Comparison of ENCODE assay signal across 12 cellular contexts in the genomic region with DNA sequence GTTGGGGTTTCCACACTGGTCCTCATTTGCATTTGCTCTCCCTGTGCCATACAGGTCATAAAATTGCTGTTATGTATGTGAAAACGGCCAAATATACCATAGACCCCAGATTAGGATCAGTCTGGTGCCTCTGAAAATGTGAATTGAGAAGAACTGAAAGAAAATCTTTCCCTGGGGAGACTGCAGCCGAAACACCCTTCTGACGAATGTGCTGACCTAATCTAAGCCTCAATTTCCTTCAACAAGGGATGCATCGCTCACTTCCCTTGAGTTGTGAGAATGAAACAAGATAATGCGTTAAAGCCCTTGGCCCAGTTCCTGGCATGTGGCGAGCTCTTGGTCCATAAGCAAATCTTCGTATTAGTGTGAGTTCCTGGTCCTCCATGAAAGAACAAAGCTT. TPM values are rescaled to one million over a fixed set of nuclear protein-coding genes. Genes with fewer than 3 reads are reported as not detected.
DNase-seq lines count a peak whose midpoint lies in the region; ATAC-seq and TF ChIP-seq lines count a peak whose summit lies in the region.
"Had no signal": no experiment of that assay in that cellular context is flagged by ENCODE, and none has a peak within 500 bp of the region (broad histone marks: within the 10 kb centered on the region; RNA-seq: fewer than 3 reads in every experiment).

No MANE protein-coding gene starts in this region.

- no peaks in the 10 kb centered on the region for H3K79me2 ChIP-seq in neural progenitor cell (ENCODE audit: low read depth)

- no peak for ATAC-seq in GM18867 (IDR thresholded peaks at IDR 0.05; ENCODE audit: unreplicated experiment)

- H3K27me3 Mint-ChIP-seq in HFFc6 (ENCODE audit: insufficient read depth) (peaks cover 2% of the 10 kb centered on the region; the same call in 1 of the 2 replicates), neural progenitor cell (ENCODE audit: insufficient read depth, low read depth) (no peaks in the 10 kb centered on the region)

- H3K4me2 ChIP-seq in neural progenitor cell: no peak overlapping the region
- H3K4me2 ChIP-seq: BLaER1 had no signal

- no peak overlapping the region for H3K4me3 ChIP-seq in GM06990 (replicated peaks; ENCODE audit: low read depth, low read length)
- H3K4me3 ChIP-seq in cardiac fibroblast (replicated peaks in 1 of 2; ENCODE audit: low read depth in 2 of 2, low read length in 2 of 2): no peak overlapping the region
- no peak overlapping the region for H3K4me3 ChIP-seq in neural progenitor cell
- H3K4me3 ChIP-seq: BLaER1, right atrium auricular region, stomach had no signal

- H3K27ac ChIP-seq in neural progenitor cell: no peak overlapping the region
- H3K27ac ChIP-seq: BLaER1, right atrium auricular region, stomach had no signal

- H3K27ac Mint-ChIP-seq in HFFc6: no peak overlapping the region
- peak overlapping the region; percentile 53 for H3K27ac Mint-ChIP-seq in neural progenitor cell

- no peaks in the 10 kb centered on the region for H3K4me1 ChIP-seq in neural progenitor cell
- H3K4me1 ChIP-seq: right atrium auricular region, stomach had no signal

- H3K27me3 ChIP-seq in GM06990 (replicated peaks; ENCODE audit: control insufficient read depth, insufficient read depth, low read length) (no peaks in the 10 kb centered on the region), neural progenitor cell (no peaks in the 10 kb centered on the region)
- H3K27me3 ChIP-seq: BLaER1, right atrium auricular region, stomach had no signal

- H3K9me3 Mint-ChIP-seq in HFFc6 (no peaks in the 10 kb centered on the region), neural progenitor cell (no peaks in the 10 kb centered on the region)

- H3K9ac ChIP-seq in neural progenitor cell: no peak overlapping the region
- H3K9ac ChIP-seq: BLaER1 had no signal

- H3K9me3 ChIP-seq in neural progenitor cell (ENCODE audit: low read depth): no peaks in the 10 kb centered on the region
- H3K9me3 ChIP-seq: right atrium auricular region, stomach had no signal

- peak overlapping the region; percentile 17 for H3K4me3 Mint-ChIP-seq in HFFc6
- no peak overlapping the region for H3K4me3 Mint-ChIP-seq in neural progenitor cell

- DNase-seq in GM06990 (ENCODE audit: extremely low read depth, insufficient read length) (peak; percentile 24), HFFc6 (no peak), cardiac fibroblast (ENCODE audit: low read depth in 2 of 2) (peak; percentile 52 to 79), neural progenitor cell (ENCODE audit: low spot score) (no peak), HPDE6-E6E7 (ENCODE audit: extremely low spot score) (no peak), NAMALWA (ENCODE audit: low spot score) (no peak)
- no peak for DNase-seq in stimulated activated CD4-positive, alpha-beta T cell treated with anti-CD3 and anti-CD28 coated beads, Interleukin-15, amount 100 ng/mL, for 24 hours
- DNase-seq: NCI-H2081, stomach had no signal

- H3K4me1 Mint-ChIP-seq in HFFc6 (ENCODE audit: low read depth) (peaks cover 10% of the 10 kb centered on the region; the same call in 1 of the 2 replicates), neural progenitor cell (peaks cover 23% of the 10 kb centered on the region)

- no peaks in the 10 kb centered on the region for H3K36me3 Mint-ChIP-seq in HFFc6 (ENCODE audit: low read depth)
- peaks cover 4% of the 10 kb centered on the region for H3K36me3 Mint-ChIP-seq in neural progenitor cell

- TF ChIP-seq CTCF in GM06990 (IDR thresholded peaks at IDR 0.05; ENCODE audit: insufficient read depth, low read length, poor library complexity, severe bottlenecking): no peak
- TF ChIP-seq CTCF in HFFc6 (IDR thresholded peaks at IDR 0.05): no peak
- no peak for TF ChIP-seq CTCF in cardiac fibroblast (IDR thresholded peaks at IDR 0.05; ENCODE audit: low read depth, low read length)
- no peak for TF ChIP-seq CTCF in neural progenitor cell (IDR thresholded peaks at IDR 0.05)

- H2AFZ ChIP-seq in neural progenitor cell (replicated peaks): no peak overlapping the region

- H3K36me3 ChIP-seq in GM06990 (ENCODE audit: control insufficient read depth, insufficient read depth, low read length) (no peaks in the 10 kb centered on the region; the same call in 1 of the 2 replicates), neural progenitor cell (no peaks in the 10 kb centered on the region)
- H3K36me3 ChIP-seq: right atrium auricular region, stomach had no signal

- H4K20me1 ChIP-seq in neural progenitor cell (ENCODE audit: low read depth): no peaks in the 10 kb centered on the region
- H4K20me1 ChIP-seq: BLaER1 had no signal

- H3F3A ChIP-seq in neural progenitor cell (ENCODE audit: low read depth): no peaks in the 10 kb centered on the region

RNA-seq across cellular contexts. Expression of a gene that starts 49.6 kb away (rescaled TPM):
- total RNA-seq in HFFc6 (2021; fragmentation: NEBNext Ultra II Directional; extraction: Animal tissue kit (Norgen Biotek cat#: 25700)): 100 to 1,000 TPM; 161 to 181 (median 179) TPM
- total RNA-seq in neural progenitor cell (ENCODE audit: low replicate concordance): 149 and 414 TPM in 2 replicates

Comparison
In these comparisons a context has a peak if more than half of its experiments do, and no peak if none do; other contexts are left out.
1. DNase-seq: peak in GM06990 (single experiment) and cardiac fibroblast (2 of 2); none in HFFc6 (single experiment), neural progenitor cell (single experiment), HPDE6-E6E7 (single experiment), stimulated activated CD4-positive, alpha-beta T cell treated with anti-CD3 and anti-CD28 coated beads, Interleukin-15, amount 100 ng/mL, for 24 hours (single experiment) and NAMALWA (single experiment).